8 cellular contexts compared by ENCODE assay signal in genomic region chr3:196568246-196569002, GRCh38. TPM values are rescaled to one million over a fixed set of nuclear protein-coding genes. Genes with fewer than 3 reads are reported as not detected.
DNase-seq lines count a peak whose midpoint lies in the region; ATAC-seq, FAIRE-seq and TF ChIP-seq lines count a peak whose summit lies in the region.

Gene FBXO45 (plus strand): TSS chr3:196568660. CDS start chr3:196568985, 325 bp downstream.
Gene WDR53 (minus strand): TSS chr3:196568554. CDS start chr3:196561475, 7,079 bp downstream.

- CTCF ChIA-PET in Caco-2 (lab: Charles Lee): no interaction called here

- peak within 1 kb of the TSS; percentile 86 for H3K27ac ChIP-seq in effector memory CD4-positive, alpha-beta T cell (ENCODE audit: insufficient read depth, low read length, poor library complexity, severe bottlenecking)

- no peak for TF ChIP-seq CTCF in Caco-2 (IDR thresholded peaks at IDR 0.05; ENCODE audit: insufficient read depth in 1 of 2, low read depth in 1 of 2, low read length in 1 of 2, severe bottlenecking in 1 of 2, unreplicated experiment in 1 of 2)

- peak within 1 kb of the TSS; percentile 83 for H3K4me3 Mint-ChIP-seq in Caco-2 (ENCODE audit: unreplicated experiment)

- H3K27ac Mint-ChIP-seq in Caco-2 (ENCODE audit: unreplicated experiment): peak within 1 kb of the TSS; percentile 98

- H3K27me3 Mint-ChIP-seq in Caco-2 (ENCODE audit: insufficient read depth, unreplicated experiment): no peaks in the 10 kb centered on the region

- BruUV-seq in Caco-2 (replicated peaks; lab: Mats Ljungman, UMichigan): no TSS peak

- DNase-seq in Caco-2 (peak; percentile 94 to 96), HTR-8/SVneo (ENCODE audit: insufficient read length, low spot score) (peak; percentile 95), NOMO-1 treated with DMSO at 0.1 percent for 48 hours (lab: John Stamatoyannopoulos, UW; ENCODE audit: unreplicated experiment) (peak; percentile 99), medulla oblongata (ENCODE audit: extremely low spot score) (peak; percentile 96)
- peak; percentile 90 to 92 for DNase-seq in activated CD8-positive, alpha-beta memory T cell treated with anti-CD3 and anti-CD28 coated beads for 4 hours (ENCODE audit: low read depth in 2 of 2)
- peak; percentile 90 to 94 (median 92) for DNase-seq in effector memory CD4-positive, alpha-beta T cell
- DNase-seq in stimulated activated CD4-positive, alpha-beta T cell treated with anti-CD3 and anti-CD28 coated beads, TNF-alpha, amount 100 ng/mL, for 48 hours (ENCODE audit: low read depth in 3 of 3): peak; percentile 89 to 91 (median 90)

- H3K4me3 ChIP-seq in Caco-2 (ENCODE audit: low read depth, low read length): peak within 1 kb of the TSS; percentile 96
- peak within 1 kb of the TSS; percentile 76 for H3K4me3 ChIP-seq in effector memory CD4-positive, alpha-beta T cell (ENCODE audit: insufficient read depth, low read depth, low read length, poor library complexity, severe bottlenecking)

- no peaks in the 10 kb centered on the region for H3K27me3 ChIP-seq in Caco-2 (replicated peaks; ENCODE audit: control insufficient read depth, insufficient read depth, low read length)
- H3K27me3 ChIP-seq in effector memory CD4-positive, alpha-beta T cell (replicated peaks; ENCODE audit: control insufficient read depth, insufficient read depth, low read length, poor library complexity, severe bottlenecking): no peaks in the 10 kb centered on the region

- intact Hi-C loops in Caco-2 (cut with micrococcal nuclease; ENCODE audit: unreplicated experiment): loop anchor here (1.0 to 5.0 kb wide), 2 partner anchors 65 to 81 kb away; partner anchors contain the start of gene RNF168

- no peak for FAIRE-seq in HTR-8/SVneo (lab: Jason Lieb, UNC)

- no peaks in the 10 kb centered on the region for H3K9me3 ChIP-seq in Caco-2
- no peaks in the 10 kb centered on the region for H3K9me3 ChIP-seq in effector memory CD4-positive, alpha-beta T cell (ENCODE audit: control insufficient read depth, low read length)

- peaks cover 5% of the 10 kb centered on the region for H3K4me1 Mint-ChIP-seq in Caco-2 (ENCODE audit: low read depth, unreplicated experiment)

- H3K36me3 ChIP-seq in Caco-2 (ENCODE audit: control insufficient read depth, insufficient read depth, low read length): no peaks in the 10 kb centered on the region
- no peaks in the 10 kb centered on the region for H3K36me3 ChIP-seq in effector memory CD4-positive, alpha-beta T cell (ENCODE audit: control insufficient read depth, insufficient read depth, low read length)

- POLR2A ChIA-PET in Caco-2 (lab: Charles Lee): interaction anchor here (0.5 to 1.3 kb wide), 7 partner anchors 16 to 894 kb away, joined by 3 to 4 read pairs (median 3); partner anchors contain the start of gene UBXN7

- no peaks in the 10 kb centered on the region for H3K36me3 Mint-ChIP-seq in Caco-2 (ENCODE audit: insufficient read depth, unreplicated experiment)

- peak; percentile 94 for ATAC-seq in GM21381 (IDR thresholded peaks at IDR 0.05; ENCODE audit: unreplicated experiment)

- H3K9me3 Mint-ChIP-seq in Caco-2 (ENCODE audit: unreplicated experiment): no peaks in the 10 kb centered on the region

- peaks cover 10% of the 10 kb centered on the region for H3K4me1 ChIP-seq in Caco-2
- peaks cover 33% of the 10 kb centered on the region for H3K4me1 ChIP-seq in effector memory CD4-positive, alpha-beta T cell (ENCODE audit: control insufficient read depth, insufficient read depth, low read length, poor library complexity, severe bottlenecking)

RNA-seq across cellular contexts. Expression of gene FBXO45, which starts in this region (rescaled TPM):
- total RNA-seq in Caco-2 (2022): 14.5 and 15.8 TPM in 2 replicates

RNA-seq across cellular contexts. Expression of gene WDR53, which starts in this region (rescaled TPM):
- total RNA-seq in Caco-2 (2022): 12.1 and 17.8 TPM in 2 replicates

Comparison
In these comparisons a context has a peak if more than half of its experiments do, and no peak if none do; other contexts are left out.
1. Peak in every context shown above with its lines: DNase-seq, ATAC-seq, H3K4me3 ChIP-seq and H3K27ac ChIP-seq.